ENCODE assay signal across 1 cellular context in genomic region chr6:88651400-88651799, GRCh38.
TF ChIP-seq lines count a peak whose summit lies in the region.

No MANE protein-coding gene starts in this region.

TF ChIP-seq in K562, 482 proteins besides CTCF, POLR2A, EP300 and RAD21 (continued from another document):
- TF ChIP-seq ARID4B (CRISPR knock-in tag; IDR thresholded peaks at IDR 0.05) (no peak), POLR2B (IDR thresholded peaks at IDR 0.05; ENCODE audit: low read depth, partially characterized antibody) (no peak), MAFF (IDR thresholded peaks at IDR 0.05; ENCODE audit: low read length) (peak; percentile 18; the same call in 1 of the 2 replicates), RNF219 (CRISPR knock-in tag; IDR thresholded peaks at IDR 0.05) (no peak)
